Comparison of ENCODE assay signal across 11 cellular contexts in genomic region chr9:112546149-112547012, GRCh38. TPM values are rescaled to one million over a fixed set of nuclear protein-coding genes. Genes with fewer than 3 reads are reported as not detected.
A peak's percentile ranks its signal among the peaks of the same experiment; 100 is the strongest.
DNase-seq lines count a peak whose midpoint lies in the region; ATAC-seq lines count a peak whose summit lies in the region.
"Had no signal": no experiment of that assay in that cellular context is flagged by ENCODE, and none has a peak within 500 bp of the region (broad histone marks: within the 10 kb centered on the region; RNA-seq: fewer than 3 reads in every experiment).

No MANE protein-coding gene starts in this region.

- peaks cover 14% of the 10 kb centered on the region for H3K4me1 Mint-ChIP-seq in activated T-helper 17 cell treated with anti-CD3 and anti-CD28 coated beads, Interleukin-2, amount 50 U/mL, for 72 hours
- H3K4me1 Mint-ChIP-seq in activated CD4-positive, alpha-beta memory T cell treated with anti-CD3 and anti-CD28 coated beads for 36 hours (ENCODE audit: low read depth) = peaks cover 9% of the 10 kb centered on the region

- H3K27ac Mint-ChIP-seq in activated T-helper 17 cell treated with anti-CD3 and anti-CD28 coated beads, Interleukin-2, amount 50 U/mL, for 72 hours = peak overlapping the region; percentile 56
- H3K27ac Mint-ChIP-seq in activated CD4-positive, alpha-beta memory T cell treated with anti-CD3 and anti-CD28 coated beads for 36 hours = no peak overlapping the region

- H3K36me3 Mint-ChIP-seq in activated T-helper 17 cell treated with anti-CD3 and anti-CD28 coated beads, Interleukin-2, amount 50 U/mL, for 72 hours (ENCODE audit: low read depth) = no peaks in the 10 kb centered on the region
- no peaks in the 10 kb centered on the region for H3K36me3 Mint-ChIP-seq in activated CD4-positive, alpha-beta memory T cell treated with anti-CD3 and anti-CD28 coated beads for 36 hours

- intact Hi-C loops in activated CD4-positive, alpha-beta memory T cell treated with anti-CD3 and anti-CD28 coated beads for 36 hours (cut with micrococcal nuclease) = no loop called here

- DNase-seq in CMK (ENCODE audit: low read depth) (peak; percentile 15), iris pigment epithelial cell (ENCODE audit: low read depth) (peak; percentile 34), glomerular visceral epithelial cell (ENCODE audit: extremely low spot score) (no peak)
- DNase-seq in activated CD4-positive, alpha-beta memory T cell treated with anti-CD3 and anti-CD28 coated beads for 36 hours = no peak
- DNase-seq: NCI-H1436; PC-3; stimulated activated CD8-positive, alpha-beta memory T cell treated with anti-CD3 and anti-CD28 coated beads, Interleukin-4, amount 100 ng/mL, for 48 hours had no signal

- peaks cover 3% of the 10 kb centered on the region for H3K9me3 Mint-ChIP-seq in activated T-helper 17 cell treated with anti-CD3 and anti-CD28 coated beads, Interleukin-2, amount 50 U/mL, for 72 hours
- no peaks in the 10 kb centered on the region for H3K9me3 Mint-ChIP-seq in activated CD4-positive, alpha-beta memory T cell treated with anti-CD3 and anti-CD28 coated beads for 36 hours

- peak overlapping the region; percentile 38 for H3K4me3 Mint-ChIP-seq in activated T-helper 17 cell treated with anti-CD3 and anti-CD28 coated beads, Interleukin-2, amount 50 U/mL, for 72 hours
- H3K4me3 Mint-ChIP-seq in activated CD4-positive, alpha-beta memory T cell treated with anti-CD3 and anti-CD28 coated beads for 36 hours = no peak overlapping the region

- H3K27me3 Mint-ChIP-seq in activated T-helper 17 cell treated with anti-CD3 and anti-CD28 coated beads, Interleukin-2, amount 50 U/mL, for 72 hours = no peaks in the 10 kb centered on the region
- no peaks in the 10 kb centered on the region for H3K27me3 Mint-ChIP-seq in activated CD4-positive, alpha-beta memory T cell treated with anti-CD3 and anti-CD28 coated beads for 36 hours

- ATAC-seq in HG02973 (IDR thresholded peaks at IDR 0.05; ENCODE audit: unreplicated experiment) (peak; percentile 53), HG03565 (IDR thresholded peaks at IDR 0.05; ENCODE audit: unreplicated experiment) (no peak), GM18502 (IDR thresholded peaks at IDR 0.05; ENCODE audit: poor library complexity, unreplicated experiment) (no peak)
- peak; percentile 92 for ATAC-seq in activated T-helper 17 cell treated with anti-CD3 and anti-CD28 coated beads, Interleukin-2, amount 50 U/mL, for 72 hours (replicated peaks)
- ATAC-seq: PC-3 had no signal

- CTCF ChIA-PET in activated CD4-positive, alpha-beta memory T cell treated with anti-CD3 and anti-CD28 coated beads for 36 hours (lab: Charles Lee) = no interaction called here

- POLR2A ChIA-PET in activated CD4-positive, alpha-beta memory T cell treated with anti-CD3 and anti-CD28 coated beads for 36 hours (lab: Charles Lee) = interaction anchor here (0.6 kb wide), 1 partner anchor 732 kb away, joined by 5 read pairs; no protein-coding TSS in a partner anchor

RNA-seq across cellular contexts. Expression of gene KIAA1958, which starts 59.8 kb away (rescaled TPM):
- 10 to 100 TPM; 10.0 to 12.5 TPM for total RNA-seq in activated T-helper 17 cell treated with anti-CD3 and anti-CD28 coated beads, Interleukin-2, amount 50 U/mL, for 72 hours
- total RNA-seq in activated CD4-positive, alpha-beta memory T cell treated with anti-CD3 and anti-CD28 coated beads for 36 hours = 1 to 10 TPM; 6.1 to 6.5 TPM

Comparison
In these comparisons a context has a peak if more than half of its experiments do, and no peak if none do; other contexts are left out.
1. DNase-seq: peak in CMK (single experiment) and iris pigment epithelial cell (single experiment); none in glomerular visceral epithelial cell (single experiment) and activated CD4-positive, alpha-beta memory T cell treated with anti-CD3 and anti-CD28 coated beads for 36 hours (single experiment).
2. ATAC-seq: peak in HG02973 (single experiment) and activated T-helper 17 cell treated with anti-CD3 and anti-CD28 coated beads, Interleukin-2, amount 50 U/mL, for 72 hours (single experiment); none in HG03565 (single experiment) and GM18502 (single experiment).